1 cellular context compared by ENCODE assay signal in genomic region chr14:69133206-69134125, GRCh38.
TF ChIP-seq lines count a peak whose summit lies in the region.

No MANE protein-coding gene starts in this region.

TF ChIP-seq in K562, 482 proteins besides CTCF, POLR2A, EP300 and RAD21 (continues in another document):
- no peak for TF ChIP-seq STAT5B (CRISPR knock-in tag; IDR thresholded peaks at IDR 0.05)
- TF ChIP-seq ZKSCAN1 (IDR thresholded peaks at IDR 0.05; ENCODE audit: low read depth, low read length), result no peak
- TF ChIP-seq TGIF2 (CRISPR knock-in tag; IDR thresholded peaks at IDR 0.05), result no peak
- TF ChIP-seq SMC3 (conservative IDR thresholded peaks at IDR 0.05; ENCODE audit: insufficient read depth, low read depth, low read length), result no peak
- no peak for TF ChIP-seq ZNF551 (CRISPR knock-in tag; IDR thresholded peaks at IDR 0.05)
- TF ChIP-seq ZNF143 (CRISPR knock-in tag; IDR thresholded peaks at IDR 0.05), result no peak
- TF ChIP-seq ZNF449 (CRISPR knock-in tag; IDR thresholded peaks at IDR 0.05), result no peak
- TF ChIP-seq STAT6 (CRISPR knock-in tag; IDR thresholded peaks at IDR 0.05), result no peak
- no peak for TF ChIP-seq ILF3 (IDR thresholded peaks at IDR 0.05; ENCODE audit: borderline replicate concordance)
- no peak for TF ChIP-seq COPS2 (conservative IDR thresholded peaks at IDR 0.05)
- no peak for TF ChIP-seq SFPQ (IDR thresholded peaks at IDR 0.05; ENCODE audit: low read depth, low read length)
- no peak for TF ChIP-seq THAP7 (CRISPR knock-in tag; IDR thresholded peaks at IDR 0.05)
- TF ChIP-seq CGGBP1 (CRISPR knock-in tag; IDR thresholded peaks at IDR 0.05), result no peak
- no peak for TF ChIP-seq ZNF263 (CRISPR knock-in tag; IDR thresholded peaks at IDR 0.05; ENCODE audit: borderline replicate concordance)
- no peak for TF ChIP-seq ELK1 (CRISPR knock-in tag; IDR thresholded peaks at IDR 0.05)
- TF ChIP-seq STAG1 (CRISPR knock-in tag; IDR thresholded peaks at IDR 0.05; ENCODE audit: borderline replicate concordance), result no peak
- 0 out of 2 replicates have a peak, but pooled peaks have one; percentile 21 for TF ChIP-seq ZBTB12 (CRISPR knock-in tag; IDR thresholded peaks at IDR 0.05)
- TF ChIP-seq ARID3B (CRISPR knock-in tag; IDR thresholded peaks at IDR 0.05; ENCODE audit: borderline replicate concordance), result no peak
- no peak for TF ChIP-seq ZNF133 (CRISPR knock-in tag; IDR thresholded peaks at IDR 0.05)
- TF ChIP-seq MYNN (IDR thresholded peaks at IDR 0.05), result no peak
- no peak for TF ChIP-seq MYNN (CRISPR knock-in tag; IDR thresholded peaks at IDR 0.05)
- no peak for TF ChIP-seq FOXJ3 (CRISPR knock-in tag; IDR thresholded peaks at IDR 0.05)
- no peak for TF ChIP-seq ZFX (CRISPR knock-in tag; IDR thresholded peaks at IDR 0.05)
- no peak for TF ChIP-seq ZNF217 (CRISPR knock-in tag; IDR thresholded peaks at IDR 0.05)
- no peak for TF ChIP-seq HDAC2 (IDR thresholded peaks at IDR 0.05)
- TF ChIP-seq TFAP4 (CRISPR knock-in tag; IDR thresholded peaks at IDR 0.05; ENCODE audit: borderline replicate concordance), result no peak
- TF ChIP-seq FOXP4 (CRISPR knock-in tag; IDR thresholded peaks at IDR 0.05; ENCODE audit: borderline replicate concordance), result no peak
- no peak for TF ChIP-seq CC2D1A (IDR thresholded peaks at IDR 0.05)
- TF ChIP-seq ZBTB17 (CRISPR knock-in tag; IDR thresholded peaks at IDR 0.05), result no peak; the same call in 1 of the 2 replicates
- no peak for TF ChIP-seq ZNF75A (CRISPR knock-in tag; IDR thresholded peaks at IDR 0.05)
- TF ChIP-seq ZNF79 (CRISPR knock-in tag; IDR thresholded peaks at IDR 0.05; ENCODE audit: low read depth), result no peak
- TF ChIP-seq MYC (IDR thresholded peaks at IDR 0.05; ENCODE audit: low read depth, low read length), result peak; percentile 94
- no peak for TF ChIP-seq MYC (CRISPR knock-in tag; IDR thresholded peaks at IDR 0.05; ENCODE audit: borderline replicate concordance, low read depth)
- TF ChIP-seq ZBTB33 (CRISPR knock-in tag; IDR thresholded peaks at IDR 0.05), result no peak
- no peak for TF ChIP-seq CAMTA2 (CRISPR knock-in tag; conservative IDR thresholded peaks at IDR 0.05)
- TF ChIP-seq ZNF717 (CRISPR knock-in tag; IDR thresholded peaks at IDR 0.05), result no peak
- no peak for TF ChIP-seq MYBL2 (IDR thresholded peaks at IDR 0.05; ENCODE audit: low read depth)
- no peak for TF ChIP-seq MYBL2 (CRISPR knock-in tag; IDR thresholded peaks at IDR 0.05; ENCODE audit: borderline replicate concordance)
- no peak for TF ChIP-seq RBBP5 (IDR thresholded peaks at IDR 0.05; ENCODE audit: borderline replicate concordance, insufficient read depth, low read length, poor library complexity, severe bottlenecking)
- TF ChIP-seq CTBP1 (IDR thresholded peaks at IDR 0.05; ENCODE audit: borderline replicate concordance), result peak; percentile 60; the same call in 1 of the 2 replicates
- TF ChIP-seq SREBF1 (IDR thresholded peaks at IDR 0.05; ENCODE audit: borderline replicate concordance, low read depth, low read length), result no peak
- TF ChIP-seq MCM2 (IDR thresholded peaks at IDR 0.05; ENCODE audit: low read depth), result no peak
- no peak for TF ChIP-seq KAT8 (IDR thresholded peaks at IDR 0.05; ENCODE audit: low read depth)
- TF ChIP-seq TCFL5 (CRISPR knock-in tag; conservative IDR thresholded peaks at IDR 0.05), result no peak
- TF ChIP-seq CBFA2T2 (conservative IDR thresholded peaks at IDR 0.05), result peak; percentile 33
- TF ChIP-seq DACH1 (IDR thresholded peaks at IDR 0.05; ENCODE audit: partially characterized antibody), result peak; percentile 8
- no peak for TF ChIP-seq SUPT5H (IDR thresholded peaks at IDR 0.05)
- peak; percentile 71; the same call in 1 of the 2 replicates for TF ChIP-seq ARID1B (IDR thresholded peaks at IDR 0.05)
- TF ChIP-seq USF1 (CRISPR knock-in tag; IDR thresholded peaks at IDR 0.05), result no peak
- no peak for TF ChIP-seq NELFE (IDR thresholded peaks at IDR 0.05; ENCODE audit: insufficient read depth, insufficient read length)
- TF ChIP-seq FUS (optimal IDR thresholded peaks at IDR 0.05; ENCODE audit: low read depth, low read length), result no peak
